1 cellular context compared by ENCODE assay signal in genomic region chr2:144431384-144431783, GRCh38.
TF ChIP-seq lines count a peak whose summit lies in the region.

No MANE protein-coding gene starts in this region.

TF ChIP-seq in SK-N-SH, 30 proteins besides CTCF, POLR2A, EP300 and RAD21:
- TF ChIP-seq FOXM1 (IDR thresholded peaks at IDR 0.05; ENCODE audit: low read depth) (no peak), FOSL2 (IDR thresholded peaks at IDR 0.05; ENCODE audit: borderline replicate concordance, low read depth) (no peak), JUND (IDR thresholded peaks at IDR 0.05) (no peak), YY1 (IDR thresholded peaks at IDR 0.05; ENCODE audit: low read depth) (no peak), FOXJ3 (CRISPR knock-in tag; IDR thresholded peaks at IDR 0.05) (no peak), SIN3A (IDR thresholded peaks at IDR 0.05; ENCODE audit: borderline replicate concordance, low read depth, low read length) (no peak), ELF1 (IDR thresholded peaks at IDR 0.05) (no peak), GATA2 (CRISPR knock-in tag; IDR thresholded peaks at IDR 0.05) (no peak), USF2 (IDR thresholded peaks at IDR 0.05; ENCODE audit: borderline replicate concordance, low read depth, low read length) (no peak), RXRA (IDR thresholded peaks at IDR 0.05; ENCODE audit: borderline replicate concordance, low read depth) (no peak), GABPA (IDR thresholded peaks at IDR 0.05; ENCODE audit: low read depth) (no peak), PBX3 (IDR thresholded peaks at IDR 0.05) (no peak)
TF ChIP-seq in SK-N-SH: peak in this region for 0.
